Comparison of ENCODE assay signal across 8 cellular contexts in the genomic region with DNA sequence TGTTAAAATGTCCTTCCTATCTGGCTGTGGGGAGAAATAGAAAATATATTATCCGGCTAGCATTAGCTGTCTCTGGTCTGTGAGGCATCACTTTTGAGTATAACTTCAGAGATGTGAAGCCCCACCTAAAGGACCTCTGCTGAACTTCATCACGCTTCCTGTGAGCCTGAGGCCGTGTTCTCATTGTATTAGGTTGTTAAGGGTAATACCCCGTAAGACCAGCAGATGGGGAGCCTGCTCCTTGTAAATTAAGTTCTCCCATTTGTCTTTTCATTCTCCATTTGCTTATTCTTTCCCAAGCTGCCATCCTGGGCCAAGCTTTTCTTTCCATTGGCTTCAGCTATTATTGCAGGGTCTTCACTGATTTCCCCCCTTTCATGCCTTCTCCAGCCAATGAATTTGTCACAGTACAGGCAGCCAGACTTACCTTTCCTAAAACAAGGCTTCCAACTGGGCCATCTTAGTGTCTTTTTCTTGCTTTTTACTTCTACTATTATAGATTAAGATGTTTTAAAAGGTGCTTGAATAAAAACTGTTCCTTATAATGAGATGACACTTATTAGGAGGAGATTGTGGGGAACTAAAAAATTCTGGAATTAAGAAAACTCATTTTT. TPM values are rescaled to one million over a fixed set of nuclear protein-coding genes. Genes with fewer than 3 reads are reported as not detected.
DNase-seq lines count a peak whose midpoint lies in the region; ATAC-seq and TF ChIP-seq lines count a peak whose summit lies in the region.

No MANE protein-coding gene starts in this region.

- H3K36me3 Mint-ChIP-seq in activated CD4-positive, alpha-beta T cell treated with anti-CD3 and anti-CD28 coated beads, Interleukin-2, amount 10 ng/mL, durations not matched to agents 7 days and 5 days (ENCODE audit: low read depth) = peaks cover 48% of the 10 kb centered on the region

- peak; percentile 23 to 79 (median 70) for TF ChIP-seq CTCF in dorsolateral prefrontal cortex (IDR thresholded peaks at IDR 0.05 in 54 of 56, conservative IDR thresholded peaks at IDR 0.05 in 2 of 56; ENCODE audit: low read depth in 1 of 56, partially characterized antibody in 56 of 56)

- no peak overlapping the region for H3K4me3 Mint-ChIP-seq in activated CD4-positive, alpha-beta T cell treated with anti-CD3 and anti-CD28 coated beads, Interleukin-2, amount 10 ng/mL, durations not matched to agents 7 days and 5 days

- DNase-seq in COR-L47 (lab: John Stamatoyannopoulos, UW) (peak; percentile 80), NCI-H748 (lab: John Stamatoyannopoulos, UW; ENCODE audit: unreplicated experiment) (peak; percentile 88), dorsolateral prefrontal cortex (peak in 4 of 10 donors; percentile 9 to 67 (median 26)), medulla oblongata (ENCODE audit: extremely low spot score) (peak; percentile 85)
- peak; percentile 87 for DNase-seq in activated CD4-positive, alpha-beta T cell treated with anti-CD3 and anti-CD28 coated beads, Interleukin-2, amount 10 ng/mL, durations not matched to agents 7 days and 5 days
- DNase-seq in stimulated activated CD8-positive, alpha-beta memory T cell treated with anti-CD3 and anti-CD28 coated beads, Interleukin-2, amount 100 ng/mL, for 48 hours (ENCODE audit: low read depth in 2 of 2) = peak; percentile 23 to 40

- H3K27me3 ChIP-seq in dorsolateral prefrontal cortex = no peaks in the 10 kb centered on the region

- peak; percentile 97 for ATAC-seq in GM19467 (IDR thresholded peaks at IDR 0.05; ENCODE audit: unreplicated experiment)
- peak; percentile 96 for ATAC-seq in HG03565 (IDR thresholded peaks at IDR 0.05; ENCODE audit: unreplicated experiment)

- H3K9me3 Mint-ChIP-seq in activated CD4-positive, alpha-beta T cell treated with anti-CD3 and anti-CD28 coated beads, Interleukin-2, amount 10 ng/mL, durations not matched to agents 7 days and 5 days = no peaks in the 10 kb centered on the region

- CTCF ChIA-PET in activated CD4-positive, alpha-beta T cell treated with anti-CD3 and anti-CD28 coated beads, Interleukin-2, amount 10 ng/mL, durations not matched to agents 7 days and 5 days (lab: Charles Lee) = interaction anchor here (0.6 to 1.6 kb wide), 22 partner anchors 9 to 362 kb away, joined by 3 to 17 read pairs (median 4); partner anchors contain the start of genes CLK1, NIF3L1 and PPIL3

- H3K4me3 ChIP-seq in dorsolateral prefrontal cortex = peak overlapping the region in 1 of 59 donors; percentile 5

- peak overlapping the region; percentile 65 for H3K27ac Mint-ChIP-seq in activated CD4-positive, alpha-beta T cell treated with anti-CD3 and anti-CD28 coated beads, Interleukin-2, amount 10 ng/mL, durations not matched to agents 7 days and 5 days

- POLR2A ChIA-PET in activated CD4-positive, alpha-beta T cell treated with anti-CD3 and anti-CD28 coated beads, Interleukin-2, amount 10 ng/mL, durations not matched to agents 7 days and 5 days (lab: Charles Lee) = no interaction called here

- peak overlapping the region in 5 of 59 donors; percentile 10 to 33 (median 19) for H3K27ac ChIP-seq in dorsolateral prefrontal cortex

- H3K4me1 Mint-ChIP-seq in activated CD4-positive, alpha-beta T cell treated with anti-CD3 and anti-CD28 coated beads, Interleukin-2, amount 10 ng/mL, durations not matched to agents 7 days and 5 days = peaks cover 12% of the 10 kb centered on the region

- intact Hi-C loops in dorsolateral prefrontal cortex (cut with DNase I) = loop anchor here (5.0 kb wide), 2 partner anchors 171 to 216 kb away; partner anchors contain the start of genes CFLAR (in 1 of the 2), HYCC2 (in 1 of the 2) and NDUFB3 (in 1 of the 2)

- no peaks in the 10 kb centered on the region for H3K27me3 Mint-ChIP-seq in activated CD4-positive, alpha-beta T cell treated with anti-CD3 and anti-CD28 coated beads, Interleukin-2, amount 10 ng/mL, durations not matched to agents 7 days and 5 days

RNA-seq across cellular contexts. Expression of gene NIF3L1, which starts 12.4 kb away (rescaled TPM):
- 10 to 100 TPM; 32.5 to 37.1 TPM for total RNA-seq in activated CD4-positive, alpha-beta T cell treated with anti-CD3 and anti-CD28 coated beads, Interleukin-2, amount 10 ng/mL, durations not matched to agents 7 days and 5 days
- 10 to 100 TPM; 16.7 to 46.3 (median 29.7) TPM for total RNA-seq in dorsolateral prefrontal cortex

RNA-seq across cellular contexts. Expression of gene PPIL3, which starts 12.7 kb away (rescaled TPM):
- total RNA-seq in activated CD4-positive, alpha-beta T cell treated with anti-CD3 and anti-CD28 coated beads, Interleukin-2, amount 10 ng/mL, durations not matched to agents 7 days and 5 days = 10 to 100 TPM; 42.6 to 47.7 TPM
- total RNA-seq in dorsolateral prefrontal cortex = 10 to 100 TPM; 16.4 to 56.9 (median 33.7) TPM

RNA-seq across cellular contexts. Expression of gene CLK1, which starts 37.1 kb away (rescaled TPM):
- total RNA-seq in activated CD4-positive, alpha-beta T cell treated with anti-CD3 and anti-CD28 coated beads, Interleukin-2, amount 10 ng/mL, durations not matched to agents 7 days and 5 days = 100 to 1,000 TPM; 120 to 142 TPM
- 100 to 1,000 TPM; 115 to 437 (median 174) TPM for total RNA-seq in dorsolateral prefrontal cortex
